In genomic region chr13:72728290-72728605, GRCh38 we compare ENCODE assay signal across 8 cellular contexts. TPM values are rescaled to one million over a fixed set of nuclear protein-coding genes. Genes with fewer than 3 reads are reported as not detected.
A peak's percentile ranks its signal among the peaks of the same experiment; 100 is the strongest.
DNase-seq lines count a peak whose midpoint lies in the region; ATAC-seq, FAIRE-seq and TF ChIP-seq lines count a peak whose summit lies in the region.

No MANE protein-coding gene starts in this region.

- DNase-seq in LNCaP clone FGC (ENCODE audit: low read depth) (no peak), NCI-H146 treated with DMSO at 0.1 percent for 48 hours (lab: John Stamatoyannopoulos, UW; ENCODE audit: unreplicated experiment) (no peak), D341Med (ENCODE audit: low spot score) (no peak), urothelium cell line (ENCODE audit: low spot score) (no peak)

- no peaks in the 10 kb centered on the region for H4K20me1 ChIP-seq in neural cell (ENCODE audit: insufficient read depth)

- peak overlapping the region; percentile 45 for H3K9ac ChIP-seq in neural cell (ENCODE audit: low read length)

- H3K9me3 ChIP-seq in neural cell (ENCODE audit: low read length) = no peaks in the 10 kb centered on the region

- H3F3A ChIP-seq in neural cell (ENCODE audit: insufficient read depth, low read length, poor library complexity, severe bottlenecking) = no peaks in the 10 kb centered on the region

- H3K79me2 ChIP-seq in neural cell (replicated peaks; ENCODE audit: insufficient read depth, low read length) = peaks cover 35% of the 10 kb centered on the region

- peaks cover 32% of the 10 kb centered on the region for H3K4me1 Mint-ChIP-seq in dendritic cell treated with granulocyte-macrophage colony-stimulating factor and Interleukin-4, amounts not matched to agents 40 ng/mL and 50 ng/mL, for 4 days (ENCODE audit: low read depth)

- H3K27ac ChIP-seq in C4-2B = peak overlapping the region; percentile 77
- no peak overlapping the region for H3K27ac ChIP-seq in neural cell (ENCODE audit: low read length)

- H3K27me3 Mint-ChIP-seq in dendritic cell treated with granulocyte-macrophage colony-stimulating factor and Interleukin-4, amounts not matched to agents 40 ng/mL and 50 ng/mL, for 4 days = no peaks in the 10 kb centered on the region

- H3K36me3 Mint-ChIP-seq in dendritic cell treated with granulocyte-macrophage colony-stimulating factor and Interleukin-4, amounts not matched to agents 40 ng/mL and 50 ng/mL, for 4 days (ENCODE audit: low read depth) = peaks cover 45% of the 10 kb centered on the region

- intact Hi-C loops in dendritic cell treated with granulocyte-macrophage colony-stimulating factor and Interleukin-4, amounts not matched to agents 40 ng/mL and 50 ng/mL, for 4 days (cut with micrococcal nuclease) = loop anchor here (10.0 kb wide), 2 partner anchors 327 to 1433 kb away; partner anchors contain the start of gene KLF5

- TF ChIP-seq CTCF in C4-2B (conservative IDR thresholded peaks at IDR 0.05) (no peak), LNCaP clone FGC (IDR thresholded peaks at IDR 0.05; ENCODE audit: control insufficient read depth, extremely low read depth, insufficient read depth) (no peak), neural cell (IDR thresholded peaks at IDR 0.05; ENCODE audit: poor library complexity, severe bottlenecking) (no peak)

- H2AFZ ChIP-seq in neural cell (ENCODE audit: low read depth, low read length) = peak overlapping the region; percentile 74

- peak overlapping the region; percentile 91 for H3K4me2 ChIP-seq in neural cell (ENCODE audit: low read length)

- peak overlapping the region; percentile 92 for H3K27ac Mint-ChIP-seq in dendritic cell treated with granulocyte-macrophage colony-stimulating factor and Interleukin-4, amounts not matched to agents 40 ng/mL and 50 ng/mL, for 4 days

- no peak for TF ChIP-seq RAD21 in neural cell (conservative IDR thresholded peaks at IDR 0.05)

- H3K27me3 ChIP-seq in neural cell (ENCODE audit: insufficient read depth, low read depth, low read length) = no peaks in the 10 kb centered on the region

- no peaks in the 10 kb centered on the region for H3K9me2 ChIP-seq in neural cell (ENCODE audit: insufficient read depth, low read length)

- no peak for FAIRE-seq in urothelium cell line (lab: Jason Lieb, UNC)

- peak overlapping the region; percentile 95 for H3K4me3 Mint-ChIP-seq in dendritic cell treated with granulocyte-macrophage colony-stimulating factor and Interleukin-4, amounts not matched to agents 40 ng/mL and 50 ng/mL, for 4 days

- peak overlapping the region; percentile 76 for H3K4me3 ChIP-seq in LNCaP clone FGC (ENCODE audit: low read depth, low read length)
- peak overlapping the region; percentile 73 for H3K4me3 ChIP-seq in neural cell (ENCODE audit: low read length)

- ATAC-seq in HG03432 (IDR thresholded peaks at IDR 0.05; ENCODE audit: unreplicated experiment) = no peak

- no peaks in the 10 kb centered on the region for H3K9me3 Mint-ChIP-seq in dendritic cell treated with granulocyte-macrophage colony-stimulating factor and Interleukin-4, amounts not matched to agents 40 ng/mL and 50 ng/mL, for 4 days

- TF ChIP-seq EP300 in neural cell (conservative IDR thresholded peaks at IDR 0.05; ENCODE audit: poor library complexity, severe bottlenecking) = no peak

- no peaks in the 10 kb centered on the region for H3K36me3 ChIP-seq in neural cell (ENCODE audit: insufficient read depth, low read length)

TF ChIP-seq in neural cell, 6 proteins besides CTCF, POLR2A, EP300 and RAD21:
- TF ChIP-seq SMC3 (conservative IDR thresholded peaks at IDR 0.05; ENCODE audit: poor library complexity) (no peak), TAF1 (IDR thresholded peaks at IDR 0.05; ENCODE audit: low read depth) (no peak), REST (IDR thresholded peaks at IDR 0.05; ENCODE audit: borderline replicate concordance) (no peak), POLR2AphosphoS5 (IDR thresholded peaks at IDR 0.05) (no peak), EZH2 (IDR thresholded peaks at IDR 0.05; ENCODE audit: borderline replicate concordance, insufficient read depth, low read length, poor library complexity, severe bottlenecking) (no peak), MXI1 (conservative IDR thresholded peaks at IDR 0.05; ENCODE audit: poor library complexity, severe bottlenecking) (no peak)

RNA-seq across cellular contexts. Expression of gene BORA, which starts 0.5 kb away (rescaled TPM):
- 3.7 and 4.2 TPM in 2 replicates for polyA plus RNA-seq in neural cell
- polyA minus RNA-seq in neural cell = 3.4 and 4.6 TPM in 2 replicates

RNA-seq across cellular contexts. Expression of gene MZT1, which starts 0.8 kb away (rescaled TPM):
- polyA plus RNA-seq in neural cell = 38.5 and 48.0 TPM in 2 replicates
- polyA minus RNA-seq in neural cell = 44.8 and 46.7 TPM in 2 replicates

RNA-seq across cellular contexts. Expression of gene DIS3, which starts 53.5 kb away (rescaled TPM):
- 41.5 and 46.3 TPM in 2 replicates for polyA plus RNA-seq in neural cell
- polyA minus RNA-seq in neural cell = 60.6 and 77.3 TPM in 2 replicates

RNA-seq across cellular contexts. Expression of gene PIBF1, which starts 53.7 kb away (rescaled TPM):
- 16.7 and 42.4 TPM in 2 replicates for polyA plus RNA-seq in neural cell
- 50.2 TPM in 2 replicates for polyA minus RNA-seq in neural cell
